In genomic region chr1:35085421-35085820, GRCh38 we compare ENCODE assay signal across 1 cellular context.
TF ChIP-seq lines count a peak whose summit lies in the region.

No MANE protein-coding gene starts in this region.

TF ChIP-seq in SK-N-SH, 30 proteins besides CTCF, POLR2A, EP300 and RAD21:
- TF ChIP-seq USF1 (IDR thresholded peaks at IDR 0.05; ENCODE audit: borderline replicate concordance, low read depth): no peak
- TF ChIP-seq MXI1 (IDR thresholded peaks at IDR 0.05; ENCODE audit: low read depth, low read length): no peak
- no peak for TF ChIP-seq USF2 (IDR thresholded peaks at IDR 0.05; ENCODE audit: borderline replicate concordance, low read depth, low read length)
- TF ChIP-seq IRF3 (IDR thresholded peaks at IDR 0.05; ENCODE audit: low read depth, low read length): no peak
- no peak for TF ChIP-seq FOXJ3 (CRISPR knock-in tag; IDR thresholded peaks at IDR 0.05)
- TF ChIP-seq RXRA (IDR thresholded peaks at IDR 0.05; ENCODE audit: borderline replicate concordance, low read depth): no peak
- TF ChIP-seq GATA2 (CRISPR knock-in tag; IDR thresholded peaks at IDR 0.05): no peak
- TF ChIP-seq, protein P1, sequence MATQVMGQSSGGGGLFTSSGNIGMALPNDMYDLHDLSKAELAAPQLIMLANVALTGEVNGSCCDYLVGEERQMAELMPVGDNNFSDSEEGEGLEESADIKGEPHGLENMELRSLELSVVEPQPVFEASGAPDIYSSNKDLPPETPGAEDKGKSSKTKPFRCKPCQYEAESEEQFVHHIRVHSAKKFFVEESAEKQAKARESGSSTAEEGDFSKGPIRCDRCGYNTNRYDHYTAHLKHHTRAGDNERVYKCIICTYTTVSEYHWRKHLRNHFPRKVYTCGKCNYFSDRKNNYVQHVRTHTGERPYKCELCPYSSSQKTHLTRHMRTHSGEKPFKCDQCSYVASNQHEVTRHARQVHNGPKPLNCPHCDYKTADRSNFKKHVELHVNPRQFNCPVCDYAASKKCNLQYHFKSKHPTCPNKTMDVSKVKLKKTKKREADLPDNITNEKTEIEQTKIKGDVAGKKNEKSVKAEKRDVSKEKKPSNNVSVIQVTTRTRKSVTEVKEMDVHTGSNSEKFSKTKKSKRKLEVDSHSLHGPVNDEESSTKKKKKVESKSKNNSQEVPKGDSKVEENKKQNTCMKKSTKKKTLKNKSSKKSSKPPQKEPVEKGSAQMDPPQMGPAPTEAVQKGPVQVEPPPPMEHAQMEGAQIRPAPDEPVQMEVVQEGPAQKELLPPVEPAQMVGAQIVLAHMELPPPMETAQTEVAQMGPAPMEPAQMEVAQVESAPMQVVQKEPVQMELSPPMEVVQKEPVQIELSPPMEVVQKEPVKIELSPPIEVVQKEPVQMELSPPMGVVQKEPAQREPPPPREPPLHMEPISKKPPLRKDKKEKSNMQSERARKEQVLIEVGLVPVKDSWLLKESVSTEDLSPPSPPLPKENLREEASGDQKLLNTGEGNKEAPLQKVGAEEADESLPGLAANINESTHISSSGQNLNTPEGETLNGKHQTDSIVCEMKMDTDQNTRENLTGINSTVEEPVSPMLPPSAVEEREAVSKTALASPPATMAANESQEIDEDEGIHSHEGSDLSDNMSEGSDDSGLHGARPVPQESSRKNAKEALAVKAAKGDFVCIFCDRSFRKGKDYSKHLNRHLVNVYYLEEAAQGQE (IDR thresholded peaks at IDR 0.05; ENCODE audit: low read depth, low read length): no peak
- TF ChIP-seq FOSL2 (IDR thresholded peaks at IDR 0.05; ENCODE audit: borderline replicate concordance, low read depth): no peak
- no peak for TF ChIP-seq TEAD4 (IDR thresholded peaks at IDR 0.05; ENCODE audit: borderline replicate concordance, insufficient read depth)
- no peak for TF ChIP-seq NFIC (IDR thresholded peaks at IDR 0.05; ENCODE audit: borderline replicate concordance)
- TF ChIP-seq CHD2 (IDR thresholded peaks at IDR 0.05; ENCODE audit: low read length, partially characterized antibody): no peak
- TF ChIP-seq SIN3A (IDR thresholded peaks at IDR 0.05; ENCODE audit: borderline replicate concordance, low read depth, low read length): no peak
